ENCODE assay signal across 18 cellular contexts in the genomic region with DNA sequence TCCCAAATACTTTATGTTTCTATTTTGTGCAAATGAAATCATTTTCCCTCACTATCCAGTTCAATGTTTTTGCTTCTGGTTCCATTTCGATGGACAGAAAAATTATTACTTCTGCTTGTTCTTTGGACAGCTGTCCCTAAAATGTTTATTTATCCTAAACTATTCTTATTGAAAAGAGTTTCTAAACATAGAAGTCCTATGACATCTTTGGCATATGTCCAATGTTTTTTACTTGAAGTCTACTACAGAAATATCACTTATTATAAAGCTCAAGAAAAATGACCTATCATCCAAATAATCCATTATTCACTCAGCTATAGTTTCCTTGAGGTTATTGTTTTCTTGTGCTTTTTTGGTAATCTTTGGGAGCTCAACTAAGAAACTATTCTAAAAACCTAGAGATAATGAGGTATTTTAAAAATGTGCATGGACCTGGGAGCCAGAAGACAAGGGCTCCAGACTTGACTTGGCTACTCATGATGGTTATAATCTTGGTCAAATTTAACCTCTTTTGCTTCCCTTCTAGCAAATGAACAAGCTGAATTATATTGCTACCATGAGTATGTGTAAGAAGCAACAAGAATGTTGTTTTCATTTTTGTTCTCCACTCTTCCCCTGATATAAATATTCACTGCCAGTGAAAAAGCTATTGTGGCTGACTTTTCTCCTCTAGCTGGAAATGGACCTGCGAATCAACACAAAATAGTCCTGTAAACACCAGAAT.
DNase-seq lines count a peak whose midpoint lies in the region; ATAC-seq, FAIRE-seq and TF ChIP-seq lines count a peak whose summit lies in the region.
"Had no signal": no experiment of that assay in that cellular context is flagged by ENCODE, and none has a peak within 500 bp of the region (broad histone marks: within the 10 kb centered on the region; RNA-seq: fewer than 3 reads in every experiment).

No MANE protein-coding gene starts in this region.

- intact Hi-C loops in right cardiac atrium (cut with DNase I) (no loop called here), Right ventricle myocardium inferior (cut with DNase I) (no loop called here), kidney (cut with DNase I) (no loop called here), upper lobe of right lung (cut with DNase I) (no loop called here)

- no peaks in the 10 kb centered on the region for H3K36me3 Mint-ChIP-seq in chondrocyte (ENCODE audit: low read depth)

- WGBS in right cardiac atrium: 34% methylated on average over 2 of the region's 2 CpGs
- no CpG with 5 or more reads among the region's 2 CpGs for WGBS in mesendoderm (ENCODE audit: extremely low coverage, insufficient coverage, low lambda C conversion rate)

- H2BK5ac ChIP-seq in mesendoderm (ENCODE audit: low read length): no peak overlapping the region

- H3K27ac Mint-ChIP-seq in chondrocyte (ENCODE audit: unreplicated experiment): peak overlapping the region; percentile 9
- H3K27ac Mint-ChIP-seq: activated CD8-positive, alpha-beta T cell treated with anti-CD3 and anti-CD28 coated beads for 36 hours; dendritic cell treated with granulocyte-macrophage colony-stimulating factor and Interleukin-4, amounts not matched to agents 40 ng/mL and 50 ng/mL, for 4 days had no signal

- H3K79me2 ChIP-seq in mesendoderm (ENCODE audit: control insufficient read depth, insufficient read depth, low read length): no peaks in the 10 kb centered on the region

- H3K9me3 Mint-ChIP-seq in chondrocyte (ENCODE audit: low read depth): no peaks in the 10 kb centered on the region
- H3K9me3 Mint-ChIP-seq: dendritic cell treated with granulocyte-macrophage colony-stimulating factor and Interleukin-4, amounts not matched to agents 40 ng/mL and 50 ng/mL, for 4 days had no signal

- H3K4me1 ChIP-seq in right cardiac atrium (ENCODE audit: control insufficient read depth, insufficient read depth, low read length) (peaks cover 4% of the 10 kb centered on the region), kidney (ENCODE audit: control insufficient read depth in 1 of 2, insufficient read depth in 1 of 2, low read depth in 1 of 2, low read length in 2 of 2) (no peaks in the 10 kb centered on the region), upper lobe of right lung (peaks cover 32% of the 10 kb centered on the region), mesendoderm (ENCODE audit: control insufficient read depth, low read depth, low read length) (peaks cover 2% of the 10 kb centered on the region)
- H3K4me1 ChIP-seq: Caco-2 had no signal

- peaks cover 38% of the 10 kb centered on the region for H3K4me1 Mint-ChIP-seq in chondrocyte (ENCODE audit: low read depth)

- H3K79me1 ChIP-seq in mesendoderm (ENCODE audit: low read length): peaks cover 9% of the 10 kb centered on the region

- DNase-seq in right cardiac atrium (no peak), Right ventricle myocardium inferior (ENCODE audit: missing footprints) (no peak), chondrocyte (ENCODE audit: low spot score) (no peak), kidney (no peak), upper lobe of right lung (no peak), mesenteric fat pad (ENCODE audit: low spot score) (no peak), mesendoderm (no peak)
- DNase-seq: activated CD8-positive, alpha-beta T cell treated with anti-CD3 and anti-CD28 coated beads for 36 hours; adrenal gland; Caco-2; GDM1; NCI-H2107; pancreas; stimulated activated CD4-positive, alpha-beta T cell treated with anti-CD3 and anti-CD28 coated beads, Interleukin-4, amount 100 ng/mL, for 4 hours; uterus had no signal

- no peaks in the 10 kb centered on the region for H3K27me3 ChIP-seq in right cardiac atrium (ENCODE audit: control insufficient read depth, insufficient read depth)
- no peaks in the 10 kb centered on the region for H3K27me3 ChIP-seq in upper lobe of right lung
- H3K27me3 ChIP-seq in mesendoderm (ENCODE audit: insufficient read depth, low read length, poor library complexity): no peaks in the 10 kb centered on the region
- H3K27me3 ChIP-seq: adrenal gland, pancreas, uterus had no signal

- H4K8ac ChIP-seq in mesendoderm (ENCODE audit: low read depth, low read length): no peak overlapping the region

- no peak overlapping the region for H3K4ac ChIP-seq in mesendoderm (ENCODE audit: low read depth, low read length)

- TF ChIP-seq CTCF in chondrocyte (IDR thresholded peaks at IDR 0.05) (no peak), kidney (IDR thresholded peaks at IDR 0.05; ENCODE audit: borderline replicate concordance, extremely low read depth, insufficient read depth) (no peak), upper lobe of right lung (IDR thresholded peaks at IDR 0.05) (no peak)

- H3K36me3 ChIP-seq in kidney (ENCODE audit: control insufficient read depth in 1 of 2, insufficient read depth in 2 of 2, low read length in 2 of 2): no peaks in the 10 kb centered on the region
- H3K36me3 ChIP-seq in upper lobe of right lung: no peaks in the 10 kb centered on the region
- H3K36me3 ChIP-seq in mesendoderm (ENCODE audit: control insufficient read depth, insufficient read depth, low read length): no peaks in the 10 kb centered on the region
- H3K36me3 ChIP-seq: adrenal gland, pancreas, uterus had no signal

- H3K56ac ChIP-seq in mesendoderm (ENCODE audit: low read length): no peak overlapping the region

- H3K4me3 Mint-ChIP-seq in chondrocyte (ENCODE audit: unreplicated experiment): no peak overlapping the region
- H3K4me3 Mint-ChIP-seq: activated CD8-positive, alpha-beta T cell treated with anti-CD3 and anti-CD28 coated beads for 36 hours; dendritic cell treated with granulocyte-macrophage colony-stimulating factor and Interleukin-4, amounts not matched to agents 40 ng/mL and 50 ng/mL, for 4 days had no signal

- H3K23ac ChIP-seq in mesendoderm (ENCODE audit: low read length): no peak overlapping the region

- no peak overlapping the region for H2AK5ac ChIP-seq in mesendoderm (ENCODE audit: low read length)

- H3K18ac ChIP-seq in mesendoderm (ENCODE audit: low read length): no peak overlapping the region

- H3K9ac ChIP-seq in kidney (ENCODE audit: low read length in 2 of 2) (no peak overlapping the region), mesendoderm (ENCODE audit: low read length) (no peak overlapping the region)

- H3K27ac ChIP-seq in right cardiac atrium (ENCODE audit: low read length) (peak overlapping the region; percentile 68), kidney (ENCODE audit: low read depth in 2 of 2, low read length in 2 of 2) (no peak overlapping the region), upper lobe of right lung (peak overlapping the region; percentile 19), mesendoderm (ENCODE audit: low read depth, low read length) (no peak overlapping the region)
- H3K27ac ChIP-seq: adrenal gland, pancreas had no signal

- H2BK120ac ChIP-seq in mesendoderm (ENCODE audit: low read depth, low read length): no peak overlapping the region

- FAIRE-seq in kidney (lab: Jason Lieb, UNC): peak; percentile 3
- FAIRE-seq: pancreas had no signal

- no peak overlapping the region for H4K5ac ChIP-seq in mesendoderm (ENCODE audit: low read length)

- H3K9me3 ChIP-seq in right cardiac atrium (ENCODE audit: control insufficient read depth, low read length) (no peaks in the 10 kb centered on the region), kidney (ENCODE audit: control insufficient read depth in 1 of 2, low read length in 2 of 2) (no peaks in the 10 kb centered on the region), upper lobe of right lung (no peaks in the 10 kb centered on the region)
- H3K9me3 ChIP-seq: adrenal gland, Caco-2, pancreas, uterus had no signal

- no peaks in the 10 kb centered on the region for H3K27me3 Mint-ChIP-seq in chondrocyte (ENCODE audit: low read depth)
- H3K27me3 Mint-ChIP-seq: activated CD8-positive, alpha-beta T cell treated with anti-CD3 and anti-CD28 coated beads for 36 hours; dendritic cell treated with granulocyte-macrophage colony-stimulating factor and Interleukin-4, amounts not matched to agents 40 ng/mL and 50 ng/mL, for 4 days had no signal

- no peak overlapping the region for H2BK15ac ChIP-seq in mesendoderm (replicated peaks; ENCODE audit: low read depth)

- no peak overlapping the region for H3K4me3 ChIP-seq in right cardiac atrium (ENCODE audit: low read length)
- no peak overlapping the region for H3K4me3 ChIP-seq in kidney (ENCODE audit: low read length in 2 of 2)
- H3K4me3 ChIP-seq in upper lobe of right lung: no peak overlapping the region
- no peak overlapping the region for H3K4me3 ChIP-seq in mesendoderm (ENCODE audit: low read length)
- H3K4me3 ChIP-seq: adrenal gland, pancreas, skin epidermis, uterus had no signal

- no peak for ATAC-seq in right cardiac atrium
- ATAC-seq in Right ventricle myocardium inferior: no peak
- no peak for ATAC-seq in upper lobe of right lung
- no peak for ATAC-seq in GM21825 (IDR thresholded peaks at IDR 0.05; ENCODE audit: unreplicated experiment)
- ATAC-seq: activated CD8-positive, alpha-beta T cell treated with anti-CD3 and anti-CD28 coated beads for 36 hours; pancreas had no signal

- no peak overlapping the region for H3K4me2 ChIP-seq in mesendoderm (ENCODE audit: low read length)

Comparison
In these comparisons a context has a peak if more than half of its experiments do, and no peak if none do; other contexts are left out.
1. H3K27ac ChIP-seq: peak in right cardiac atrium (single experiment) and upper lobe of right lung (single experiment); none in kidney (0 of 2) and mesendoderm (single experiment).